In the genomic region with DNA sequence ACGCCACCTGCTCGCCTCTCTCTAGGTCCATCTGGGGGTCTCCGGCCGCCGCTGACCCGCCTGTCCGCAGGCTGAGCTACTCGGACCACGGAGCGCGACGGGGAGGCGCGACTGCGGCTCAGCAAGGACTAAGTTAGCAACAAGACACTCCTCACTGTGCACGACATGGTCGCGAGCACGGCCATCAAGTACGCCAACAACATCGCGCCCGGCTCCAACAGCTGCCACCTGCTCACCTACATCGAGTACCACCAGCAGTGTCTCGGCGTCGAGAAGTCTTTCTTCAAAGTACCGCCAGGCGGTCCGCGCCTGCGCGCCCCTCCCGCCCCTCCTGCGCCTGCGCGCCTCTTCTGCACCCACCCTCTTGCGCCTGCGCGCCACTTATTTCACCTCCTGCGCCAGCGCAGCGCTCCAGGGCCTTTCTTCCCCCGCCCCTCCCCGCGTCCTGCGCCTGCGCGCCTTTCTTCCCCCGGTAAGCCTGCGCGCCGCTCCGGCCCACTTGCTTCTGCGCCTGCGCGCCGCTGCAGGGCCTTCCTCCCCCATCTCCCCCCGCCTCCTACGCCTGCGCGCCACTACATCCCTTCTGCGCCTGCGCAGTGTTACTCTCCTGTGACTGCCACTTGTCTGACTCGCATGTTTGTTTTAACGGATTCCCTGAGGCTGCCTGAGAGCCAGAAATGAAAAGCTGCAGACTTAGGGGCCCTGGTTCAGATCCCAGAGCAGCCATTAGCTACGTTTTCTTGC, we compare ENCODE assay signal across 1 cellular context.
A peak's percentile ranks its signal among the peaks of the same experiment; 100 is the strongest.
TF ChIP-seq lines count a peak whose summit lies in the region.

No MANE protein-coding gene starts in this region.

TF ChIP-seq in GM12878, 131 proteins besides CTCF, POLR2A, EP300 and RAD21 (continued from another document and continues in another):
- TF ChIP-seq, protein P1, sequence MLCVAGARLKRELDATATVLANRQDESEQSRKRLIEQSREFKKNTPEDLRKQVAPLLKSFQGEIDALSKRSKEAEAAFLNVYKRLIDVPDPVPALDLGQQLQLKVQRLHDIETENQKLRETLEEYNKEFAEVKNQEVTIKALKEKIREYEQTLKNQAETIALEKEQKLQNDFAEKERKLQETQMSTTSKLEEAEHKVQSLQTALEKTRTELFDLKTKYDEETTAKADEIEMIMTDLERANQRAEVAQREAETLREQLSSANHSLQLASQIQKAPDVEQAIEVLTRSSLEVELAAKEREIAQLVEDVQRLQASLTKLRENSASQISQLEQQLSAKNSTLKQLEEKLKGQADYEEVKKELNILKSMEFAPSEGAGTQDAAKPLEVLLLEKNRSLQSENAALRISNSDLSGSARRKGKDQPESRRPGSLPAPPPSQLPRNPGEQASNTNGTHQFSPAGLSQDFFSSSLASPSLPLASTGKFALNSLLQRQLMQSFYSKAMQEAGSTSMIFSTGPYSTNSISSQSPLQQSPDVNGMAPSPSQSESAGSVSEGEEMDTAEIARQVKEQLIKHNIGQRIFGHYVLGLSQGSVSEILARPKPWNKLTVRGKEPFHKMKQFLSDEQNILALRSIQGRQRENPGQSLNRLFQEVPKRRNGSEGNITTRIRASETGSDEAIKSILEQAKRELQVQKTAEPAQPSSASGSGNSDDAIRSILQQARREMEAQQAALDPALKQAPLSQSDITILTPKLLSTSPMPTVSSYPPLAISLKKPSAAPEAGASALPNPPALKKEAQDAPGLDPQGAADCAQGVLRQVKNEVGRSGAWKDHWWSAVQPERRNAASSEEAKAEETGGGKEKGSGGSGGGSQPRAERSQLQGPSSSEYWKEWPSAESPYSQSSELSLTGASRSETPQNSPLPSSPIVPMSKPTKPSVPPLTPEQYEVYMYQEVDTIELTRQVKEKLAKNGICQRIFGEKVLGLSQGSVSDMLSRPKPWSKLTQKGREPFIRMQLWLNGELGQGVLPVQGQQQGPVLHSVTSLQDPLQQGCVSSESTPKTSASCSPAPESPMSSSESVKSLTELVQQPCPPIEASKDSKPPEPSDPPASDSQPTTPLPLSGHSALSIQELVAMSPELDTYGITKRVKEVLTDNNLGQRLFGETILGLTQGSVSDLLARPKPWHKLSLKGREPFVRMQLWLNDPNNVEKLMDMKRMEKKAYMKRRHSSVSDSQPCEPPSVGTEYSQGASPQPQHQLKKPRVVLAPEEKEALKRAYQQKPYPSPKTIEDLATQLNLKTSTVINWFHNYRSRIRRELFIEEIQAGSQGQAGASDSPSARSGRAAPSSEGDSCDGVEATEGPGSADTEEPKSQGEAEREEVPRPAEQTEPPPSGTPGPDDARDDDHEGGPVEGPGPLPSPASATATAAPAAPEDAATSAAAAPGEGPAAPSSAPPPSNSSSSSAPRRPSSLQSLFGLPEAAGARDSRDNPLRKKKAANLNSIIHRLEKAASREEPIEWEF (IDR thresholded peaks at IDR 0.05; ENCODE audit: insufficient replicate concordance, low read depth, low read length), result no peak
- TF ChIP-seq NR2C1 (IDR thresholded peaks at IDR 0.05), result no peak
- no peak for TF ChIP-seq MEF2A (IDR thresholded peaks at IDR 0.05; ENCODE audit: insufficient read depth, low read depth, low read length)
- TF ChIP-seq, protein P2, sequence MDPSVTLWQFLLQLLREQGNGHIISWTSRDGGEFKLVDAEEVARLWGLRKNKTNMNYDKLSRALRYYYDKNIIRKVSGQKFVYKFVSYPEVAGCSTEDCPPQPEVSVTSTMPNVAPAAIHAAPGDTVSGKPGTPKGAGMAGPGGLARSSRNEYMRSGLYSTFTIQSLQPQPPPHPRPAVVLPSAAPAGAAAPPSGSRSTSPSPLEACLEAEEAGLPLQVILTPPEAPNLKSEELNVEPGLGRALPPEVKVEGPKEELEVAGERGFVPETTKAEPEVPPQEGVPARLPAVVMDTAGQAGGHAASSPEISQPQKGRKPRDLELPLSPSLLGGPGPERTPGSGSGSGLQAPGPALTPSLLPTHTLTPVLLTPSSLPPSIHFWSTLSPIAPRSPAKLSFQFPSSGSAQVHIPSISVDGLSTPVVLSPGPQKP (IDR thresholded peaks at IDR 0.05; ENCODE audit: low read depth, low read length), result no peak
- TF ChIP-seq, protein P3, sequence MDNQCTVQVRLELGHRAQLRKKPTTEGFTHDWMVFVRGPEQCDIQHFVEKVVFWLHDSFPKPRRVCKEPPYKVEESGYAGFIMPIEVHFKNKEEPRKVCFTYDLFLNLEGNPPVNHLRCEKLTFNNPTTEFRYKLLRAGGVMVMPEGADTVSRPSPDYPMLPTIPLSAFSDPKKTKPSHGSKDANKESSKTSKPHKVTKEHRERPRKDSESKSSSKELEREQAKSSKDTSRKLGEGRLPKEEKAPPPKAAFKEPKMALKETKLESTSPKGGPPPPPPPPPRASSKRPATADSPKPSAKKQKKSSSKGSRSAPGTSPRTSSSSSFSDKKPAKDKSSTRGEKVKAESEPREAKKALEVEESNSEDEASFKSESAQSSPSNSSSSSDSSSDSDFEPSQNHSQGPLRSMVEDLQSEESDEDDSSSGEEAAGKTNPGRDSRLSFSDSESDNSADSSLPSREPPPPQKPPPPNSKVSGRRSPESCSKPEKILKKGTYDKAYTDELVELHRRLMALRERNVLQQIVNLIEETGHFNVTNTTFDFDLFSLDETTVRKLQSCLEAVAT (IDR thresholded peaks at IDR 0.05), result no peak
- no peak for TF ChIP-seq SRF (IDR thresholded peaks at IDR 0.05; ENCODE audit: low read depth in 2 of 2, low read length in 2 of 2)
- no peak for TF ChIP-seq JUNB (IDR thresholded peaks at IDR 0.05)
- TF ChIP-seq SMARCA5 (IDR thresholded peaks at IDR 0.05), result no peak
- TF ChIP-seq ETV6 (conservative IDR thresholded peaks at IDR 0.05 in 1 of 2, IDR thresholded peaks at IDR 0.05 in 1 of 2; ENCODE audit: borderline replicate concordance in 1 of 2, low read depth in 1 of 2), result no peak
- TF ChIP-seq, protein P4, sequence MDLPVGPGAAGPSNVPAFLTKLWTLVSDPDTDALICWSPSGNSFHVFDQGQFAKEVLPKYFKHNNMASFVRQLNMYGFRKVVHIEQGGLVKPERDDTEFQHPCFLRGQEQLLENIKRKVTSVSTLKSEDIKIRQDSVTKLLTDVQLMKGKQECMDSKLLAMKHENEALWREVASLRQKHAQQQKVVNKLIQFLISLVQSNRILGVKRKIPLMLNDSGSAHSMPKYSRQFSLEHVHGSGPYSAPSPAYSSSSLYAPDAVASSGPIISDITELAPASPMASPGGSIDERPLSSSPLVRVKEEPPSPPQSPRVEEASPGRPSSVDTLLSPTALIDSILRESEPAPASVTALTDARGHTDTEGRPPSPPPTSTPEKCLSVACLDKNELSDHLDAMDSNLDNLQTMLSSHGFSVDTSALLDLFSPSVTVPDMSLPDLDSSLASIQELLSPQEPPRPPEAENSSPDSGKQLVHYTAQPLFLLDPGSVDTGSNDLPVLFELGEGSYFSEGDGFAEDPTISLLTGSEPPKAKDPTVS (IDR thresholded peaks at IDR 0.05; ENCODE audit: low read depth, low read length), result no peak
- TF ChIP-seq TCF7 (IDR thresholded peaks at IDR 0.05; ENCODE audit: borderline replicate concordance), result no peak
- no peak for TF ChIP-seq NFYA (IDR thresholded peaks at IDR 0.05; ENCODE audit: borderline replicate concordance, low read depth, low read length)
- no peak for TF ChIP-seq ZBED1 (IDR thresholded peaks at IDR 0.05; ENCODE audit: borderline replicate concordance)
- no peak for TF ChIP-seq RBBP5 (conservative IDR thresholded peaks at IDR 0.05)
- no peak for TF ChIP-seq KLF5 (IDR thresholded peaks at IDR 0.05; ENCODE audit: partially characterized antibody)
- no peak for TF ChIP-seq CREM (IDR thresholded peaks at IDR 0.05; ENCODE audit: low read depth)
- TF ChIP-seq ZZZ3 (IDR thresholded peaks at IDR 0.05; ENCODE audit: control insufficient read depth, insufficient read length, low read depth), result no peak
- no peak for TF ChIP-seq CHD1 (IDR thresholded peaks at IDR 0.05; ENCODE audit: low read depth, low read length)
- TF ChIP-seq CHD4 (IDR thresholded peaks at IDR 0.05), result no peak
- TF ChIP-seq SP1 (IDR thresholded peaks at IDR 0.05; ENCODE audit: low read depth, low read length), result no peak
- no peak for TF ChIP-seq ZNF274 (IDR thresholded peaks at IDR 0.05; ENCODE audit: insufficient read depth, insufficient read length)
- TF ChIP-seq HCFC1 (IDR thresholded peaks at IDR 0.05; ENCODE audit: low read length), result peak; percentile 54
- no peak for TF ChIP-seq SUPT20H (IDR thresholded peaks at IDR 0.05; ENCODE audit: borderline replicate concordance, control insufficient read depth, low read depth, low read length)
- TF ChIP-seq, protein P5, sequence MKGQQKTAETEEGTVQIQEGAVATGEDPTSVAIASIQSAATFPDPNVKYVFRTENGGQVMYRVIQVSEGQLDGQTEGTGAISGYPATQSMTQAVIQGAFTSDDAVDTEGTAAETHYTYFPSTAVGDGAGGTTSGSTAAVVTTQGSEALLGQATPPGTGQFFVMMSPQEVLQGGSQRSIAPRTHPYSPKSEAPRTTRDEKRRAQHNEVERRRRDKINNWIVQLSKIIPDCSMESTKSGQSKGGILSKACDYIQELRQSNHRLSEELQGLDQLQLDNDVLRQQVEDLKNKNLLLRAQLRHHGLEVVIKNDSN (IDR thresholded peaks at IDR 0.05; ENCODE audit: borderline replicate concordance, extremely low read length, insufficient read depth, low read depth, low read length), result no peak
- TF ChIP-seq HDAC2 (IDR thresholded peaks at IDR 0.05), result no peak
- TF ChIP-seq, protein P6, sequence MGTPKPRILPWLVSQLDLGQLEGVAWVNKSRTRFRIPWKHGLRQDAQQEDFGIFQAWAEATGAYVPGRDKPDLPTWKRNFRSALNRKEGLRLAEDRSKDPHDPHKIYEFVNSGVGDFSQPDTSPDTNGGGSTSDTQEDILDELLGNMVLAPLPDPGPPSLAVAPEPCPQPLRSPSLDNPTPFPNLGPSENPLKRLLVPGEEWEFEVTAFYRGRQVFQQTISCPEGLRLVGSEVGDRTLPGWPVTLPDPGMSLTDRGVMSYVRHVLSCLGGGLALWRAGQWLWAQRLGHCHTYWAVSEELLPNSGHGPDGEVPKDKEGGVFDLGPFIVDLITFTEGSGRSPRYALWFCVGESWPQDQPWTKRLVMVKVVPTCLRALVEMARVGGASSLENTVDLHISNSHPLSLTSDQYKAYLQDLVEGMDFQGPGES (IDR thresholded peaks at IDR 0.05), result no peak
- TF ChIP-seq CBX3 (IDR thresholded peaks at IDR 0.05; ENCODE audit: borderline replicate concordance, low read depth), result no peak
- no peak for TF ChIP-seq KDM1A (IDR thresholded peaks at IDR 0.05; ENCODE audit: borderline replicate concordance)
- TF ChIP-seq STAT1 (conservative IDR thresholded peaks at IDR 0.05), result no peak
- TF ChIP-seq EGR1 (IDR thresholded peaks at IDR 0.05; ENCODE audit: borderline replicate concordance in 1 of 2, low read depth in 2 of 2, low read length in 2 of 2), result peak in 1 of 2 experiments; percentile 64; a peak in 1 of 3 replicates
- 0 out of 2 replicates have a peak, but pooled peaks have one; percentile 11 for TF ChIP-seq NBN (IDR thresholded peaks at IDR 0.05)
- TF ChIP-seq, protein P7, sequence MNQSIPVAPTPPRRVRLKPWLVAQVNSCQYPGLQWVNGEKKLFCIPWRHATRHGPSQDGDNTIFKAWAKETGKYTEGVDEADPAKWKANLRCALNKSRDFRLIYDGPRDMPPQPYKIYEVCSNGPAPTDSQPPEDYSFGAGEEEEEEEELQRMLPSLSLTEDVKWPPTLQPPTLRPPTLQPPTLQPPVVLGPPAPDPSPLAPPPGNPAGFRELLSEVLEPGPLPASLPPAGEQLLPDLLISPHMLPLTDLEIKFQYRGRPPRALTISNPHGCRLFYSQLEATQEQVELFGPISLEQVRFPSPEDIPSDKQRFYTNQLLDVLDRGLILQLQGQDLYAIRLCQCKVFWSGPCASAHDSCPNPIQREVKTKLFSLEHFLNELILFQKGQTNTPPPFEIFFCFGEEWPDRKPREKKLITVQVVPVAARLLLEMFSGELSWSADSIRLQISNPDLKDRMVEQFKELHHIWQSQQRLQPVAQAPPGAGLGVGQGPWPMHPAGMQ (IDR thresholded peaks at IDR 0.05; ENCODE audit: borderline replicate concordance), result no peak
- TF ChIP-seq EZH2 (IDR thresholded peaks at IDR 0.05; ENCODE audit: borderline replicate concordance, control insufficient read depth, low read depth, low read length), result no peak
- TF ChIP-seq IKZF1 (conservative IDR thresholded peaks at IDR 0.05), result peak; percentile 100
- no peak for TF ChIP-seq SIX5 (IDR thresholded peaks at IDR 0.05; ENCODE audit: low read depth, low read length, severe bottlenecking)
- TF ChIP-seq, protein P8, sequence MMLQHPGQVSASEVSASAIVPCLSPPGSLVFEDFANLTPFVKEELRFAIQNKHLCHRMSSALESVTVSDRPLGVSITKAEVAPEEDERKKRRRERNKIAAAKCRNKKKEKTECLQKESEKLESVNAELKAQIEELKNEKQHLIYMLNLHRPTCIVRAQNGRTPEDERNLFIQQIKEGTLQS (IDR thresholded peaks at IDR 0.05; ENCODE audit: borderline replicate concordance, extremely low read depth, low read depth, low read length), result peak; percentile 74
- TF ChIP-seq TBL1XR1 (IDR thresholded peaks at IDR 0.05; ENCODE audit: low read depth, low read length), result no peak
- TF ChIP-seq CEBPB (IDR thresholded peaks at IDR 0.05; ENCODE audit: borderline replicate concordance in 1 of 2, low read depth in 2 of 2, low read length in 2 of 2), result no peak
- no peak for TF ChIP-seq RUNX3 (IDR thresholded peaks at IDR 0.05; ENCODE audit: low read length)
- no peak for TF ChIP-seq ZNF217 (IDR thresholded peaks at IDR 0.05)
- TF ChIP-seq FOXM1 (IDR thresholded peaks at IDR 0.05; ENCODE audit: low read depth, low read length), result no peak
- TF ChIP-seq, protein P9, sequence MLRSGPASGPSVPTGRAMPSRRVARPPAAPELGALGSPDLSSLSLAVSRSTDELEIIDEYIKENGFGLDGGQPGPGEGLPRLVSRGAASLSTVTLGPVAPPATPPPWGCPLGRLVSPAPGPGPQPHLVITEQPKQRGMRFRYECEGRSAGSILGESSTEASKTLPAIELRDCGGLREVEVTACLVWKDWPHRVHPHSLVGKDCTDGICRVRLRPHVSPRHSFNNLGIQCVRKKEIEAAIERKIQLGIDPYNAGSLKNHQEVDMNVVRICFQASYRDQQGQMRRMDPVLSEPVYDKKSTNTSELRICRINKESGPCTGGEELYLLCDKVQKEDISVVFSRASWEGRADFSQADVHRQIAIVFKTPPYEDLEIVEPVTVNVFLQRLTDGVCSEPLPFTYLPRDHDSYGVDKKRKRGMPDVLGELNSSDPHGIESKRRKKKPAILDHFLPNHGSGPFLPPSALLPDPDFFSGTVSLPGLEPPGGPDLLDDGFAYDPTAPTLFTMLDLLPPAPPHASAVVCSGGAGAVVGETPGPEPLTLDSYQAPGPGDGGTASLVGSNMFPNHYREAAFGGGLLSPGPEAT (IDR thresholded peaks at IDR 0.05; ENCODE audit: low read depth), result no peak
- peak; percentile 47; the same call in 1 of the 2 replicates for TF ChIP-seq TAF1 (IDR thresholded peaks at IDR 0.05; ENCODE audit: borderline replicate concordance, low read depth, low read length)
- TF ChIP-seq WRNIP1 (IDR thresholded peaks at IDR 0.05; ENCODE audit: borderline replicate concordance, low read depth, low read length), result 0 out of 2 replicates have a peak, but pooled peaks have one; percentile 64
- TF ChIP-seq MTA2 (IDR thresholded peaks at IDR 0.05; ENCODE audit: low read depth), result no peak
- no peak for TF ChIP-seq NFIC (IDR thresholded peaks at IDR 0.05; ENCODE audit: low read depth, low read length)
- TF ChIP-seq SREBF1 (IDR thresholded peaks at IDR 0.05; ENCODE audit: low read length), result no peak
- no peak for TF ChIP-seq IRF4 (IDR thresholded peaks at IDR 0.05; ENCODE audit: low read depth, low read length)
- no peak for TF ChIP-seq ESRRA (IDR thresholded peaks at IDR 0.05; ENCODE audit: low read length)
- no peak for TF ChIP-seq BCL11A (IDR thresholded peaks at IDR 0.05; ENCODE audit: low read depth, low read length)
- no peak for TF ChIP-seq BRCA1 (IDR thresholded peaks at IDR 0.05; ENCODE audit: low read depth, low read length)
- no peak for TF ChIP-seq ZSCAN29 (IDR thresholded peaks at IDR 0.05)
- no peak for TF ChIP-seq NFXL1 (IDR thresholded peaks at IDR 0.05; ENCODE audit: borderline replicate concordance)
